Comparison of ENCODE assay signal across 24 cellular contexts in genomic region chr16:48523415-48524204, GRCh38.
"Had no signal": no experiment of that assay in that cellular context is flagged by ENCODE, and none has a peak within 500 bp of the region (broad histone marks: within the 10 kb centered on the region; RNA-seq: fewer than 3 reads in every experiment).

No MANE protein-coding gene starts in this region.

- H3K27ac Mint-ChIP-seq: activated CD8-positive, alpha-beta T cell treated with anti-CD3 and anti-CD28 coated beads, Interleukin-2, amount 10 ng/mL, durations not matched to agents 7 days and 5 days; activated naive CD4-positive, alpha-beta T cell treated with anti-CD3 and anti-CD28 coated beads, Interleukin-2, amount 50 U/mL, for 72 hours; brain; T-helper 1 cell treated with Interleukin-12 subunit alpha and Interleukin-12 subunit beta and Interleukin-4 antibody, amounts not matched to agents 30 μg/mL and 1 μg/mL, for 36 hours; WTC11 had no signal

- H3K4me3 Mint-ChIP-seq: activated CD8-positive, alpha-beta T cell treated with anti-CD3 and anti-CD28 coated beads, Interleukin-2, amount 10 ng/mL, durations not matched to agents 7 days and 5 days; brain; T-helper 1 cell treated with Interleukin-12 subunit alpha and Interleukin-12 subunit beta and Interleukin-4 antibody, amounts not matched to agents 30 μg/mL and 1 μg/mL, for 36 hours; WTC11 had no signal

- H3K36me3 ChIP-seq: Peyer's patch, SJSA1 had no signal

- H3K27ac ChIP-seq: Peyer's patch, RWPE1, SJSA1 had no signal

- H3K4me1 Mint-ChIP-seq: brain had no signal

- H3K9me3 ChIP-seq: Peyer's patch had no signal

- DNase-seq: activated CD4-positive, alpha-beta T cell treated with anti-CD3 and anti-CD28 coated beads for 48 hours; activated CD4-positive, alpha-beta T cell treated with anti-CD3 and anti-CD28 coated beads, Interleukin-2, amount 50 U/mL, for 4 hours; activated CD4-positive, CD25-positive, alpha-beta regulatory T cell treated with anti-CD3 and anti-CD28 coated beads, Interleukin-2, amount 50 U/mL, for 72 hours; activated CD8-positive, alpha-beta memory T cell treated with anti-CD3 and anti-CD28 coated beads, Interleukin-2, amount 50 U/mL, for 48 hours; activated CD8-positive, alpha-beta T cell treated with anti-CD3 and anti-CD28 coated beads, Interleukin-2, amount 10 ng/mL, durations not matched to agents 7 days and 5 days; activated naive CD4-positive, alpha-beta T cell treated with Interleukin-2 at 50 U/mL for 16 hours; activated T-cell treated with anti-CD3 and anti-CD28 coated beads, Interleukin-2, amount 50 U/mL, for 1 hour; amygdala; Kasumi-1; KBM-7; NCI-H1105 treated with DMSO at 0.1 percent for 48 hours; NCI-H1436 treated with DMSO at 0.1 percent for 48 hours; NCI-H187; NCI-H2081; NCI-H446; NCI-H524; Right ventricle myocardium superior had no signal

- H3K27me3 ChIP-seq: Peyer's patch, SJSA1 had no signal

- ATAC-seq: activated CD8-positive, alpha-beta T cell treated with anti-CD3 and anti-CD28 coated beads, Interleukin-2, amount 10 ng/mL, durations not matched to agents 7 days and 5 days; activated naive CD4-positive, alpha-beta T cell treated with anti-CD3 and anti-CD28 coated beads, Interleukin-2, amount 50 U/mL, for 72 hours; WTC11 had no signal

- H3K36me3 Mint-ChIP-seq: activated naive CD4-positive, alpha-beta T cell treated with anti-CD3 and anti-CD28 coated beads, Interleukin-2, amount 50 U/mL, for 72 hours; brain; WTC11 had no signal

- H3K4me3 ChIP-seq: Peyer's patch, SJSA1 had no signal

- H3K9me3 Mint-ChIP-seq: activated naive CD4-positive, alpha-beta T cell treated with anti-CD3 and anti-CD28 coated beads, Interleukin-2, amount 50 U/mL, for 72 hours; T-helper 1 cell treated with Interleukin-12 subunit alpha and Interleukin-12 subunit beta and Interleukin-4 antibody, amounts not matched to agents 30 μg/mL and 1 μg/mL, for 36 hours; WTC11 had no signal

- H3K4me1 ChIP-seq: SJSA1 had no signal
